ENCODE assay signal across 9 cellular contexts in genomic region chr5:124056326-124057160, GRCh38.
DNase-seq lines count a peak whose midpoint lies in the region; ATAC-seq lines count a peak whose summit lies in the region.
"Had no signal": no experiment of that assay in that cellular context is flagged by ENCODE, and none has a peak within 500 bp of the region (broad histone marks: within the 10 kb centered on the region; RNA-seq: fewer than 3 reads in every experiment).

No MANE protein-coding gene starts in this region.

- peak; percentile 33 for DNase-seq in NAMALWA (ENCODE audit: low spot score)
- DNase-seq in pons (ENCODE audit: low spot score) = peak; percentile 29
- no peak for DNase-seq in NCI-H128 (lab: John Stamatoyannopoulos, UW; ENCODE audit: unreplicated experiment)
- DNase-seq in activated T-cell treated with anti-CD3 and anti-CD28 coated beads, Interleukin-2, amount 50 U/mL, for 1 hour = no peak
- DNase-seq in cortex of kidney (lab: John Stamatoyannopoulos, UW) = no peak
- DNase-seq in posterior cingulate gyrus = no peak
- DNase-seq: activated CD4-positive, alpha-beta T cell treated with anti-CD3 and anti-CD28 coated beads, Interleukin-2, amount 50 U/mL, for 48 hours had no signal

- peak; percentile 53 for ATAC-seq in GM18873 (IDR thresholded peaks at IDR 0.05; ENCODE audit: low FRiP score, unreplicated experiment)
- ATAC-seq in HG02678 (IDR thresholded peaks at IDR 0.05; ENCODE audit: unreplicated experiment) = peak; percentile 69

- intact Hi-C loops in posterior cingulate gyrus (cut with DNase I) = no loop called here

Comparison
In these comparisons a context has a peak if more than half of its experiments do, and no peak if none do; other contexts are left out.
1. DNase-seq: peak in NAMALWA (single experiment) and pons (single experiment); none in NCI-H128 (single experiment), activated T-cell treated with anti-CD3 and anti-CD28 coated beads, Interleukin-2, amount 50 U/mL, for 1 hour (single experiment), cortex of kidney (single experiment) and posterior cingulate gyrus (0 of 10).